ENCODE assay signal across 8 cellular contexts in genomic region chr11:72102946-72103753, GRCh38. TPM values are rescaled to one million over a fixed set of nuclear protein-coding genes. Genes with fewer than 3 reads are reported as not detected.
DNase-seq lines count a peak whose midpoint lies in the region; ATAC-seq and TF ChIP-seq lines count a peak whose summit lies in the region.

TSS of gene LAMTOR1 (minus strand) at chr11:72103297. CDS start at chr11:72103224, 73 bp downstream.

- peaks cover 23% of the 10 kb centered on the region for H3K4me1 ChIP-seq in testis

- DNase-seq in NCI-H1092 treated with DMSO at 0.1 percent for 48 hours (lab: John Stamatoyannopoulos, UW) (peak; percentile 99), SKM-1 (lab: John Stamatoyannopoulos, UW; ENCODE audit: unreplicated experiment) (peak; percentile 93), glomerular endothelial cell (ENCODE audit: extremely low read depth, low read depth, low spot score) (peak; percentile 96), omental fat pad (ENCODE audit: low spot score) (peak; percentile 99), testis (peak; percentile 99)
- peak; percentile 95 to 98 for DNase-seq in activated naive CD4-positive, alpha-beta T cell treated with anti-CD3 and anti-CD28 coated beads, Interleukin-2, amount 50 U/mL, for 72 hours (ENCODE audit: low spot score in 2 of 2)

- H3K9me3 Mint-ChIP-seq in activated naive CD4-positive, alpha-beta T cell treated with anti-CD3 and anti-CD28 coated beads, Interleukin-2, amount 50 U/mL, for 72 hours: peaks cover 0 to 4% of the 10 kb centered on the region in 2 donors

- H3K9me3 ChIP-seq in testis: no peaks in the 10 kb centered on the region

- peak; percentile 3 for TF ChIP-seq POLR2A in testis (IDR thresholded peaks at IDR 0.05)

- no peaks in the 10 kb centered on the region for H3K36me3 ChIP-seq in testis (ENCODE audit: low read depth, missing control alignments)

- peaks cover 12 to 21% of the 10 kb centered on the region in 2 donors for H3K36me3 Mint-ChIP-seq in activated naive CD4-positive, alpha-beta T cell treated with anti-CD3 and anti-CD28 coated beads, Interleukin-2, amount 50 U/mL, for 72 hours

- no peaks in the 10 kb centered on the region for H3K27me3 ChIP-seq in testis

- 3 to 5% methylated on average over 16 to 38 of the region's 64 CpGs for WGBS in testis, 2 donors

- H3K4me3 ChIP-seq in GM08714 (ENCODE audit: low read length): peak within 1 kb of the TSS; percentile 91
- H3K4me3 ChIP-seq in testis: peak within 1 kb of the TSS; percentile 94 to 98

- peak within 1 kb of the TSS; percentile 94 to 95 for H3K27ac ChIP-seq in testis

- TF ChIP-seq CTCF in omental fat pad (IDR thresholded peaks at IDR 0.05) (peak in 1 of 3 donors; percentile 62), testis (IDR thresholded peaks at IDR 0.05) (peak; percentile 17 to 76 (median 65))

- H3K27ac Mint-ChIP-seq in activated naive CD4-positive, alpha-beta T cell treated with anti-CD3 and anti-CD28 coated beads, Interleukin-2, amount 50 U/mL, for 72 hours: peak within 1 kb of the TSS; percentile 90 to 98

- ATAC-seq in HG02588 (IDR thresholded peaks at IDR 0.05; ENCODE audit: unreplicated experiment) (peak; percentile 81), omental fat pad (ENCODE audit: low FRiP score) (peak; percentile 99)
- ATAC-seq in activated naive CD4-positive, alpha-beta T cell treated with anti-CD3 and anti-CD28 coated beads, Interleukin-2, amount 50 U/mL, for 72 hours: peak; percentile 98 to 99

- intact Hi-C loops in testis (cut with DNase I; ENCODE audit: low total_unique reads): no loop called here

RNA-seq across cellular contexts. Expression of gene LAMTOR1, which starts in this region (rescaled TPM):
- total RNA-seq in activated naive CD4-positive, alpha-beta T cell treated with anti-CD3 and anti-CD28 coated beads, Interleukin-2, amount 50 U/mL, for 72 hours: 10 to 100 TPM; 40.9 to 60.0 TPM
- total RNA-seq in glomerular endothelial cell (135 and 150 TPM in 2 replicates), omental fat pad (100 to 1,000 TPM in 2 of 4 donors, 10 to 100 TPM in 2; 88.7 to 137 (median 111) TPM), testis (100 to 1,000 TPM in 1 of 2 donors, 10 to 100 TPM in 1; 89.0 to 107 TPM)
- polyA plus RNA-seq in testis (ENCODE audit: insufficient read depth, low read depth, low replicate concordance): 86.9 TPM

Comparison
In these comparisons a context has a peak if more than half of its experiments do, and no peak if none do; other contexts are left out.
1. Peak in every context shown above with its lines: DNase-seq, ATAC-seq, H3K4me3 ChIP-seq and H3K27ac ChIP-seq.